7 cellular contexts compared by ENCODE assay signal in genomic region chr19:38862321-38863059, GRCh38. TPM values are rescaled to one million over a fixed set of nuclear protein-coding genes. Genes with fewer than 3 reads are reported as not detected.
DNase-seq lines count a peak whose midpoint lies in the region; ATAC-seq and TF ChIP-seq lines count a peak whose summit lies in the region.

No MANE protein-coding gene starts in this region.

- TF ChIP-seq CTCF in fibroblast of the aortic adventitia (IDR thresholded peaks at IDR 0.05; ENCODE audit: insufficient read depth, low read length), result no peak

- no peak overlapping the region for H3K4me3 ChIP-seq in fibroblast of the aortic adventitia (ENCODE audit: low read depth, low read length)

- ATAC-seq in HG02852 (IDR thresholded peaks at IDR 0.05; ENCODE audit: unreplicated experiment), result no peak
- ATAC-seq in GM21717 (IDR thresholded peaks at IDR 0.05; ENCODE audit: unreplicated experiment), result no peak

- DNase-seq in KBM-7 (peak; percentile 92), NCI-H69 (lab: John Stamatoyannopoulos, UW) (peak; percentile 77), fibroblast of the aortic adventitia (ENCODE audit: low read depth) (peak; percentile 76), stromal cell of bone marrow (ENCODE audit: low read depth) (peak; percentile 38), T-helper 2 cell (no peak)

- in situ Hi-C loops in KBM-7 (cut with MboI; ENCODE audit: low pct_unique_long_range_greater_than_20kb, low sequenced_read_pairs), result no loop called here

RNA-seq across cellular contexts. Expression of gene HNRNPL, which starts 12.7 kb away (rescaled TPM):
- total RNA-seq in fibroblast of the aortic adventitia (ENCODE audit: low replicate concordance), result 122 and 254 TPM in 2 replicates

RNA-seq across cellular contexts. Expression of gene RINL, which starts 15.6 kb away (rescaled TPM):
- total RNA-seq in fibroblast of the aortic adventitia (ENCODE audit: low replicate concordance), result 0.81 and 1.3 TPM in 2 replicates

RNA-seq across cellular contexts. Expression of gene ECH1, which starts 30.9 kb away (rescaled TPM):
- total RNA-seq in fibroblast of the aortic adventitia (ENCODE audit: low replicate concordance), result 22.0 and 27.1 TPM in 2 replicates

RNA-seq across cellular contexts. Expression of gene SIRT2, which starts 36.9 kb away (rescaled TPM):
- 44.9 and 53.8 TPM in 2 replicates for total RNA-seq in fibroblast of the aortic adventitia (ENCODE audit: low replicate concordance)

RNA-seq across cellular contexts. Expression of gene NFKBIB, which starts 37.3 kb away (rescaled TPM):
- 8.0 and 11.0 TPM in 2 replicates for total RNA-seq in fibroblast of the aortic adventitia (ENCODE audit: low replicate concordance)

Comparison
In these comparisons a context has a peak if more than half of its experiments do, and no peak if none do; other contexts are left out.
1. DNase-seq: peak in KBM-7 (single experiment), NCI-H69 (single experiment), fibroblast of the aortic adventitia (single experiment) and stromal cell of bone marrow (single experiment); none in T-helper 2 cell (0 of 5).